3 cellular contexts compared by ENCODE assay signal in the genomic region with DNA sequence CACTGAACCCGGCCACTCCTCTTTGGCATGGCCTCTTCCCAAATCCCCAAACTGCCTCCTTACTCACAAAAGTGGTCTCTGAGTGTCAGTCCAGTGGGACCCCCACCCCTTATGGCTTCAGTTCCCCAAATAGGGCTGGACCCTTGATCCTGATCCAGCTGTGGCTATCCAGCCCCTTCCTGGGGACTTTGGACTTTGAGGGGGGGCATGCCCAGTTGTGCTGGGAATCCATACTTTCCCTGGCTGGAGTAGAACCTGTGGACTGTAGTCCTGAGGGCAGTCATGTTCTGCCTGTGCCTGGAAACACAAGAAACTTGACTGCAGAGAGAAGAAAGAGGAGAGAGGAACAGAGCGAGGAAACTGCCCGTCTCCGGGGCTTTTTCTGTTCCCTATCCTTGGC. TPM values are rescaled to one million over a fixed set of nuclear protein-coding genes. Genes with fewer than 3 reads are reported as not detected.
"Had no signal": no experiment of that assay in that cellular context is flagged by ENCODE, and none has a peak within 500 bp of the region (broad histone marks: within the 10 kb centered on the region; RNA-seq: fewer than 3 reads in every experiment).

No MANE protein-coding gene starts in this region.

RNA-seq across cellular contexts. Expression of a gene that starts 33.8 kb away (rescaled TPM):
- total RNA-seq: activated CD8-positive, alpha-beta T cell treated with anti-CD3 and anti-CD28 coated beads, Interleukin-2, amount 10 ng/mL, durations not matched to agents 7 days and 5 days; bronchial epithelial cell; foreskin keratinocyte had no signal
